In genomic region chr7:74272305-74273038, GRCh38 we compare ENCODE assay signal across 8 cellular contexts.
DNase-seq lines count a peak whose midpoint lies in the region; ATAC-seq and TF ChIP-seq lines count a peak whose summit lies in the region.

No MANE protein-coding gene starts in this region.

- ATAC-seq in GM19397 (IDR thresholded peaks at IDR 0.05; ENCODE audit: unreplicated experiment): peak; percentile 67
- ATAC-seq in HG03439 (IDR thresholded peaks at IDR 0.05; ENCODE audit: unreplicated experiment): peak; percentile 63

- peak overlapping the region; percentile 51 for H3K27ac ChIP-seq in neutrophil

- H3K9me3 ChIP-seq in neutrophil: no peaks in the 10 kb centered on the region

- H3K36me3 ChIP-seq in neutrophil: no peaks in the 10 kb centered on the region

- peak overlapping the region; percentile 21 to 28 for H3K4me3 ChIP-seq in neutrophil (ENCODE audit: low read depth in 1 of 2, low read length in 1 of 2)

- no peaks in the 10 kb centered on the region for H3K27me3 ChIP-seq in neutrophil

- peak; percentile 94 for DNase-seq in CD1c-positive myeloid dendritic cell (ENCODE audit: extremely low spot score)
- DNase-seq in T1000 (lab: John Stamatoyannopoulos, UW): peak; percentile 15
- DNase-seq in fibroblast of the conjunctiva (ENCODE audit: low read depth): peak; percentile 67
- no peak for DNase-seq in NCI-H1417 treated with DMSO at 0.1 percent for 48 hours (lab: John Stamatoyannopoulos, UW)
- DNase-seq in NCI-H446 (lab: John Stamatoyannopoulos, UW): no peak

- TF ChIP-seq CTCF in neutrophil (IDR thresholded peaks at IDR 0.05): no peak

- peaks cover 15 to 19% of the 10 kb centered on the region in 2 experiments for H3K4me1 ChIP-seq in neutrophil (ENCODE audit: control insufficient read depth in 1 of 2, insufficient read depth in 1 of 2, low read depth in 1 of 2, low read length in 1 of 2)

Comparison
In these comparisons a context has a peak if more than half of its experiments do, and no peak if none do; other contexts are left out.
1. DNase-seq: peak in CD1c-positive myeloid dendritic cell (single experiment), T1000 (single experiment) and fibroblast of the conjunctiva (single experiment); none in NCI-H1417 treated with DMSO at 0.1 percent for 48 hours (single experiment) and NCI-H446 (0 of 2).